In the genomic region with DNA sequence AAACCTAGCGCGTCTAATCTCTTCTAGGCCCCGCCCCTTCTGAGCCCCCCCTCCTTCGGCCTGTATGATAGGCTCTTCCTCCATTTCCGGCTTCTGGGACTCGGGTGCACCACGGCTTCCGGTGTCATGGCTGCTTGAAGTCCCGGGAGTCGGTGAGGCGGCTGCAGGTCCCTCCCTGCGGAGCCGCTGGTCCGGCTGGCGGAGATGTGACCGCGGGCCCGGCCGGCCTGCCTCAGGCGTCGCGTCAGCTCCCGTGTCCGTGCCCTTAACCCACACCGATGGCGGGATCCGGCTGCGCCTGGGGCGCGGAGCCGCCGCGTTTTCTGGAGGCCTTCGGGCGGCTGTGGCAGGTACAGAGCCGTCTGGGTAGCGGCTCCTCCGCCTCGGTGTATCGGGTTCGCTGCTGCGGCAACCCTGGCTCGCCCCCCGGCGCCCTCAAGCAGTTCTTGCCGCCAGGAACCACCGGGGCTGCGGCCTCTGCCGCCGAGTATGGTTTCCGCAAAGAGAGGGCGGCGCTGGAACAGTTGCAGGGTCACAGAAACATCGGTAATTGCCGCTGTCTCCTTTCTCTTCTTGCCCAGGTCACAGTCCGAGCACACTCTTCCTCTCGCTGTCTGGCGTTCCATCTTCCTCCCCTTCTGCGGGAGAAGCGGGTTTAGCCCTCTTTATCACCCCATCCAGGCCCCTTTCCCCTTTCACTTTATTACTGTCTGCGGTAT, we compare ENCODE assay signal across 8 cellular contexts. TPM values are rescaled to one million over a fixed set of nuclear protein-coding genes. Genes with fewer than 3 reads are reported as not detected.
DNase-seq lines count a peak whose midpoint lies in the region; TF ChIP-seq lines count a peak whose summit lies in the region.

A gene with protein sequence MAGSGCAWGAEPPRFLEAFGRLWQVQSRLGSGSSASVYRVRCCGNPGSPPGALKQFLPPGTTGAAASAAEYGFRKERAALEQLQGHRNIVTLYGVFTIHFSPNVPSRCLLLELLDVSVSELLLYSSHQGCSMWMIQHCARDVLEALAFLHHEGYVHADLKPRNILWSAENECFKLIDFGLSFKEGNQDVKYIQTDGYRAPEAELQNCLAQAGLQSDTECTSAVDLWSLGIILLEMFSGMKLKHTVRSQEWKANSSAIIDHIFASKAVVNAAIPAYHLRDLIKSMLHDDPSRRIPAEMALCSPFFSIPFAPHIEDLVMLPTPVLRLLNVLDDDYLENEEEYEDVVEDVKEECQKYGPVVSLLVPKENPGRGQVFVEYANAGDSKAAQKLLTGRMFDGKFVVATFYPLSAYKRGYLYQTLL (plus strand): TSS at position 96 of the 719 bp plus-strand sequence. CDS start 183 bp downstream, at position 279.

- H3K27me3 ChIP-seq in neuron (ENCODE audit: insufficient read depth, low read length): no peaks in the 10 kb centered on the region

- H3K36me3 ChIP-seq in neuron (ENCODE audit: insufficient read depth, low read length): peaks cover 29% of the 10 kb centered on the region

- TF ChIP-seq CTCF in HFF-Myc (IDR thresholded peaks at IDR 0.05; ENCODE audit: low read depth, low read length, missing control alignments): no peak

- H3K4me1 ChIP-seq in neuron (ENCODE audit: insufficient read depth, low read length): peaks cover 21% of the 10 kb centered on the region

- DNase-seq in GM04503 (ENCODE audit: low read depth) (peak; percentile 62), HFF-Myc (ENCODE audit: extremely low read depth, low read depth) (peak; percentile 65), MV-4-11 (lab: John Stamatoyannopoulos, UW) (peak; percentile 91), SK-MEL-5 (ENCODE audit: low read depth, low spot score) (peak; percentile 90), foreskin melanocyte (peak; percentile 82), stromal cell of bone marrow (ENCODE audit: low read depth) (peak; percentile 88)
- peak; percentile 63 to 83 (median 74) for DNase-seq in activated naive CD4-positive, alpha-beta T cell (lab: John Stamatoyannopoulos, UW)

- H2AFZ ChIP-seq in neuron (ENCODE audit: low read depth, low read length): peak within 1 kb of the TSS; percentile 99

- in situ Hi-C loops in SK-MEL-5 (cut with HindIII; ENCODE audit: low pct_unique_long_range_greater_than_20kb, low sequenced_read_pairs): no loop called here

- peak within 1 kb of the TSS; percentile 70 for H3K4me3 ChIP-seq in HFF-Myc (replicated peaks; ENCODE audit: low read depth, low read length)
- H3K4me3 ChIP-seq in neuron (ENCODE audit: low read length): peak within 1 kb of the TSS; percentile 93

- H3K9me3 ChIP-seq in neuron (ENCODE audit: low read length): no peaks in the 10 kb centered on the region

RNA-seq across cellular contexts. Expression of the gene that starts here (rescaled TPM):
- 93.8 and 93.9 TPM in 2 replicates for total RNA-seq in SK-MEL-5 (2014; rRNA removed; shearing (Covaris generic))
- 40.5 and 58.4 TPM in 2 replicates for polyA plus RNA-seq in SK-MEL-5 (2015; cell fraction: cytosol; rRNA removed)
- polyA plus RNA-seq in SK-MEL-5 (2015; cell fraction: nucleus; rRNA removed): 32.0 and 34.1 TPM in 2 replicates

Comparison
In these comparisons a context has a peak if more than half of its experiments do, and no peak if none do; other contexts are left out.
1. Peak in every context shown above with its lines: DNase-seq and H3K4me3 ChIP-seq.